Comparison of ENCODE assay signal across 25 cellular contexts in genomic region chr1:231871878-231872277, GRCh38.
DNase-seq lines count a peak whose midpoint lies in the region; TF ChIP-seq lines count a peak whose summit lies in the region.
"Had no signal": no experiment of that assay in that cellular context is flagged by ENCODE, and none has a peak within 500 bp of the region (broad histone marks: within the 10 kb centered on the region; RNA-seq: fewer than 3 reads in every experiment).

No MANE protein-coding gene starts in this region.

- no peaks in the 10 kb centered on the region for H3K27me3 Mint-ChIP-seq in dendritic cell treated with granulocyte-macrophage colony-stimulating factor and Interleukin-4, amounts not matched to agents 40 ng/mL and 50 ng/mL, for 4 days
- H3K27me3 Mint-ChIP-seq in osteocyte (ENCODE audit: unreplicated experiment) (no peaks in the 10 kb centered on the region), MCF 10A (ENCODE audit: insufficient read depth, unreplicated experiment) (no peaks in the 10 kb centered on the region)
- H3K27me3 Mint-ChIP-seq: B cell had no signal

- no peaks in the 10 kb centered on the region for H3K4me1 ChIP-seq in HAP-1

- no peak overlapping the region for H3K4me3 Mint-ChIP-seq in dendritic cell treated with granulocyte-macrophage colony-stimulating factor and Interleukin-4, amounts not matched to agents 40 ng/mL and 50 ng/mL, for 4 days
- H3K4me3 Mint-ChIP-seq in osteocyte (ENCODE audit: unreplicated experiment), result no peak overlapping the region
- no peak overlapping the region for H3K4me3 Mint-ChIP-seq in MCF 10A (ENCODE audit: unreplicated experiment)
- H3K4me3 Mint-ChIP-seq: B cell, type B pancreatic cell had no signal

- H3K27me3 ChIP-seq in HAP-1 (ENCODE audit: low read depth), result no peaks in the 10 kb centered on the region
- H3K27me3 ChIP-seq: gastrocnemius medialis had no signal

- CTCF ChIA-PET in MCF 10A (lab: Yijun Ruan, JAX), result interaction anchor here (0.6 to 1.3 kb wide), 2 partner anchors 10 to 21 kb away, joined by 3 to 6 read pairs; no protein-coding TSS in a partner anchor

- DNase-seq in DMS53 (lab: John Stamatoyannopoulos, UW), result peak; percentile 25
- DNase-seq in DMS53 treated with DMSO at 0.1 percent for 48 hours (lab: John Stamatoyannopoulos, UW; ENCODE audit: unreplicated experiment), result no peak
- peak; percentile 6 for DNase-seq in NCI-H2029 treated with DMSO at 0.1 percent for 48 hours (lab: John Stamatoyannopoulos, UW)
- DNase-seq in osteocyte (ENCODE audit: extremely low spot score, unreplicated experiment), result no peak
- DNase-seq in MCF 10A (ENCODE audit: unreplicated experiment), result no peak
- no peak for DNase-seq in HAP-1 (ENCODE audit: low spot score in 2 of 2)
- no peak for DNase-seq in superior temporal gyrus (ENCODE audit: extremely low spot score)
- DNase-seq: activated CD4-positive, alpha-beta T cell treated with anti-CD3 and anti-CD28 coated beads for 4 hours; activated CD8-positive, alpha-beta memory T cell treated with anti-CD3 and anti-CD28 coated beads, Interleukin-2, amount 50 U/mL, for 4 hours; activated gamma-delta T cell treated with Interleukin-2 at 50 U/mL for 16 hours; amygdala; DMS 273 treated with DMSO at 0.1 percent for 48 hours; effector CD4-positive, alpha-beta T cell; gastrocnemius medialis; GDM1; left cardiac atrium; NCI-H1436 treated with DMSO at 0.1 percent for 48 hours; NCI-H2171; NCI-H526 treated with DMSO at 0.1 percent for 48 hours; stimulated activated CD4-positive, alpha-beta T cell treated with anti-CD3 and anti-CD28 coated beads, Interleukin-2, amount 100 ng/mL, for 48 hours; SW 1271 had no signal

- no peaks in the 10 kb centered on the region for H3K9me3 ChIP-seq in HAP-1
- H3K9me3 ChIP-seq: gastrocnemius medialis had no signal

- no peak for TF ChIP-seq CTCF in osteocyte (IDR thresholded peaks at IDR 0.05)
- TF ChIP-seq CTCF in MCF 10A (IDR thresholded peaks at IDR 0.05; ENCODE audit: unreplicated experiment), result no peak

- intact Hi-C loops in dendritic cell treated with granulocyte-macrophage colony-stimulating factor and Interleukin-4, amounts not matched to agents 40 ng/mL and 50 ng/mL, for 4 days (cut with micrococcal nuclease), result no loop called here
- intact Hi-C loops in MCF 10A (cut with micrococcal nuclease), result no loop called here

- H3K36me3 ChIP-seq in HAP-1 (replicated peaks), result no peaks in the 10 kb centered on the region
- H3K36me3 ChIP-seq: gastrocnemius medialis had no signal

- H3K4me1 Mint-ChIP-seq in dendritic cell treated with granulocyte-macrophage colony-stimulating factor and Interleukin-4, amounts not matched to agents 40 ng/mL and 50 ng/mL, for 4 days (ENCODE audit: low read depth), result peaks cover 28% of the 10 kb centered on the region
- peaks cover 34% of the 10 kb centered on the region for H3K4me1 Mint-ChIP-seq in osteocyte (ENCODE audit: unreplicated experiment)
- peaks cover 18% of the 10 kb centered on the region for H3K4me1 Mint-ChIP-seq in MCF 10A (ENCODE audit: insufficient read depth, unreplicated experiment)

- H3K9me3 Mint-ChIP-seq in dendritic cell treated with granulocyte-macrophage colony-stimulating factor and Interleukin-4, amounts not matched to agents 40 ng/mL and 50 ng/mL, for 4 days, result peaks cover 15% of the 10 kb centered on the region
- H3K9me3 Mint-ChIP-seq in osteocyte (ENCODE audit: unreplicated experiment), result peaks cover 8% of the 10 kb centered on the region
- H3K9me3 Mint-ChIP-seq in MCF 10A (ENCODE audit: unreplicated experiment), result peaks cover 11% of the 10 kb centered on the region
- H3K9me3 Mint-ChIP-seq: type B pancreatic cell had no signal

- in situ Hi-C loops in HAP-1 (cut with MboI; ENCODE audit: low sequenced_read_pairs), result no loop called here

- H3K27ac Mint-ChIP-seq in dendritic cell treated with granulocyte-macrophage colony-stimulating factor and Interleukin-4, amounts not matched to agents 40 ng/mL and 50 ng/mL, for 4 days, result peak overlapping the region; percentile 28
- H3K27ac Mint-ChIP-seq in osteocyte (ENCODE audit: unreplicated experiment) (peak overlapping the region; percentile 77), MCF 10A (ENCODE audit: low read depth, unreplicated experiment) (no peak overlapping the region)
- H3K27ac Mint-ChIP-seq: B cell, type B pancreatic cell had no signal

- H3K36me3 Mint-ChIP-seq in dendritic cell treated with granulocyte-macrophage colony-stimulating factor and Interleukin-4, amounts not matched to agents 40 ng/mL and 50 ng/mL, for 4 days (ENCODE audit: low read depth), result peaks cover 42% of the 10 kb centered on the region
- peaks cover 7% of the 10 kb centered on the region for H3K36me3 Mint-ChIP-seq in osteocyte (ENCODE audit: unreplicated experiment)
- H3K36me3 Mint-ChIP-seq in MCF 10A (ENCODE audit: insufficient read depth, unreplicated experiment), result no peaks in the 10 kb centered on the region

- POLR2A ChIA-PET in MCF 10A (lab: Yijun Ruan, JAX), result interaction anchor here (0.7 kb wide), 2 partner anchors 550 to 1270 kb away, joined by 3 to 4 read pairs; no protein-coding TSS in a partner anchor

- BruUV-seq in MCF 10A (replicated peaks; lab: Mats Ljungman, UMichigan), result no TSS peak

- no peak overlapping the region for H3K4me3 ChIP-seq in HAP-1
- H3K4me3 ChIP-seq: gastrocnemius medialis, skin epidermis had no signal

Comparison
In these comparisons a context has a peak if more than half of its experiments do, and no peak if none do; other contexts are left out.
1. DNase-seq: peak in DMS53 (single experiment) and NCI-H2029 treated with DMSO at 0.1 percent for 48 hours (single experiment); none in DMS53 treated with DMSO at 0.1 percent for 48 hours (single experiment), osteocyte (single experiment), MCF 10A (single experiment), HAP-1 (0 of 2) and superior temporal gyrus (single experiment).